9 cellular contexts compared by ENCODE assay signal in genomic region chr17:45785373-45786193, GRCh38. TPM values are rescaled to one million over a fixed set of nuclear protein-coding genes. Genes with fewer than 3 reads are reported as not detected.
DNase-seq lines count a peak whose midpoint lies in the region; ATAC-seq and TF ChIP-seq lines count a peak whose summit lies in the region.
"Had no signal": no experiment of that assay in that cellular context is flagged by ENCODE, and none has a peak within 500 bp of the region (broad histone marks: within the 10 kb centered on the region; RNA-seq: fewer than 3 reads in every experiment).

No MANE protein-coding gene starts in this region.

- TF ChIP-seq CTCF in mesothelial cell of epicardium (IDR thresholded peaks at IDR 0.05; ENCODE audit: unreplicated experiment), result no peak
- TF ChIP-seq CTCF in thyroid gland (IDR thresholded peaks at IDR 0.05), result no peak

- peaks cover 4% of the 10 kb centered on the region for H3K4me1 Mint-ChIP-seq in activated naive CD4-positive, alpha-beta T cell treated with anti-CD3 and anti-CD28 coated beads for 36 hours (ENCODE audit: low read depth)
- H3K4me1 Mint-ChIP-seq in central memory CD8-positive, alpha-beta T cell, result no peaks in the 10 kb centered on the region
- peaks cover 9% of the 10 kb centered on the region for H3K4me1 Mint-ChIP-seq in mesothelial cell of epicardium

- no peaks in the 10 kb centered on the region for H3K9me3 ChIP-seq in thyroid gland

- ATAC-seq in activated naive CD4-positive, alpha-beta T cell treated with anti-CD3 and anti-CD28 coated beads, Interleukin-2, amount 50 U/mL, for 72 hours, result no peak
- ATAC-seq in central memory CD8-positive, alpha-beta T cell (replicated peaks; ENCODE audit: extremely low read depth, poor library complexity, severe bottlenecking), result no peak
- no peak for ATAC-seq in HG03521 (IDR thresholded peaks at IDR 0.05; ENCODE audit: unreplicated experiment)

- no peak for DNase-seq in activated naive CD4-positive, alpha-beta T cell treated with anti-CD3 and anti-CD28 coated beads for 36 hours
- DNase-seq in activated naive CD4-positive, alpha-beta T cell treated with anti-CD3 and anti-CD28 coated beads, Interleukin-2, amount 50 U/mL, for 72 hours (ENCODE audit: low spot score in 2 of 2), result no peak
- DNase-seq in central memory CD8-positive, alpha-beta T cell (ENCODE audit: low spot score in 2 of 2), result no peak
- DNase-seq in mesothelial cell of epicardium (ENCODE audit: low spot score in 2 of 2, unreplicated experiment in 2 of 2) (peak in 1 of 2 experiments; percentile 43), thyroid gland (peak; percentile 34 to 35), NCI-H146 (lab: John Stamatoyannopoulos, UW) (no peak)
- DNase-seq in activated CD4-positive, alpha-beta T cell treated with anti-CD3 and anti-CD28 coated beads for 4 hours, result no peak
- DNase-seq: NCI-H2029 treated with DMSO at 0.1 percent for 48 hours had no signal

- H3K9me3 Mint-ChIP-seq in activated naive CD4-positive, alpha-beta T cell treated with anti-CD3 and anti-CD28 coated beads for 36 hours, result no peaks in the 10 kb centered on the region
- no peaks in the 10 kb centered on the region for H3K9me3 Mint-ChIP-seq in activated naive CD4-positive, alpha-beta T cell treated with anti-CD3 and anti-CD28 coated beads, Interleukin-2, amount 50 U/mL, for 72 hours
- no peaks in the 10 kb centered on the region for H3K9me3 Mint-ChIP-seq in central memory CD8-positive, alpha-beta T cell
- no peaks in the 10 kb centered on the region for H3K9me3 Mint-ChIP-seq in mesothelial cell of epicardium

- H3K27me3 Mint-ChIP-seq in activated naive CD4-positive, alpha-beta T cell treated with anti-CD3 and anti-CD28 coated beads for 36 hours (ENCODE audit: low read depth), result peaks cover 50% of the 10 kb centered on the region
- H3K27me3 Mint-ChIP-seq in central memory CD8-positive, alpha-beta T cell, result peaks cover 85% of the 10 kb centered on the region
- H3K27me3 Mint-ChIP-seq in mesothelial cell of epicardium (ENCODE audit: low read depth), result peaks cover 95% of the 10 kb centered on the region

- intact Hi-C loops in activated naive CD4-positive, alpha-beta T cell treated with anti-CD3 and anti-CD28 coated beads for 36 hours (cut with micrococcal nuclease), result no loop called here
- intact Hi-C loops in thyroid gland (cut with DNase I), result no loop called here

- CTCF ChIA-PET in activated naive CD4-positive, alpha-beta T cell treated with anti-CD3 and anti-CD28 coated beads for 36 hours (lab: Charles Lee), result no interaction called here

- no peak overlapping the region for H3K27ac ChIP-seq in thyroid gland

- H3K36me3 Mint-ChIP-seq in activated naive CD4-positive, alpha-beta T cell treated with anti-CD3 and anti-CD28 coated beads for 36 hours (ENCODE audit: low read depth), result no peaks in the 10 kb centered on the region
- H3K36me3 Mint-ChIP-seq in activated naive CD4-positive, alpha-beta T cell treated with anti-CD3 and anti-CD28 coated beads, Interleukin-2, amount 50 U/mL, for 72 hours, result no peaks in the 10 kb centered on the region
- H3K36me3 Mint-ChIP-seq in central memory CD8-positive, alpha-beta T cell (ENCODE audit: insufficient read depth), result no peaks in the 10 kb centered on the region
- H3K36me3 Mint-ChIP-seq in mesothelial cell of epicardium, result no peaks in the 10 kb centered on the region

- no peaks in the 10 kb centered on the region for H3K36me3 ChIP-seq in thyroid gland

- peak overlapping the region in 2 of 3 donors; percentile 22 to 42 for H3K4me3 ChIP-seq in thyroid gland (replicated peaks in 1 of 3)

- peak overlapping the region; percentile 12 for H3K4me3 Mint-ChIP-seq in activated naive CD4-positive, alpha-beta T cell treated with anti-CD3 and anti-CD28 coated beads for 36 hours
- peak overlapping the region; percentile 70 for H3K4me3 Mint-ChIP-seq in central memory CD8-positive, alpha-beta T cell
- H3K4me3 Mint-ChIP-seq in mesothelial cell of epicardium, result peak overlapping the region; percentile 33

- 15 to 23% methylated on average over 22 to 40 of the region's 40 CpGs for WGBS in thyroid gland, 2 donors

- no peak overlapping the region for H3K27ac Mint-ChIP-seq in activated naive CD4-positive, alpha-beta T cell treated with anti-CD3 and anti-CD28 coated beads for 36 hours
- no peak overlapping the region for H3K27ac Mint-ChIP-seq in activated naive CD4-positive, alpha-beta T cell treated with anti-CD3 and anti-CD28 coated beads, Interleukin-2, amount 50 U/mL, for 72 hours
- H3K27ac Mint-ChIP-seq in central memory CD8-positive, alpha-beta T cell (ENCODE audit: low read depth), result no peak overlapping the region
- H3K27ac Mint-ChIP-seq in mesothelial cell of epicardium, result no peak overlapping the region

- H3K4me1 ChIP-seq in thyroid gland, result peaks cover 24 to 26% of the 10 kb centered on the region in 2 donors

- no peaks in the 10 kb centered on the region for H3K27me3 ChIP-seq in thyroid gland

- TF ChIP-seq POLR2A in thyroid gland (IDR thresholded peaks at IDR 0.05), result no peak

RNA-seq across cellular contexts. Expression of gene CRHR1, which starts 1.5 kb away (rescaled TPM):
- not detected for total RNA-seq in activated naive CD4-positive, alpha-beta T cell treated with anti-CD3 and anti-CD28 coated beads for 36 hours
- total RNA-seq in activated naive CD4-positive, alpha-beta T cell treated with anti-CD3 and anti-CD28 coated beads, Interleukin-2, amount 50 U/mL, for 72 hours, result under 1 TPM in 1 of 2 donors, not detected in 1; 0.32 TPM
- total RNA-seq in mesothelial cell of epicardium (0.27 to 0.36 TPM (median 0.31 TPM) in 3 replicates), thyroid gland (not detected)

RNA-seq across cellular contexts. Expression of gene SPPL2C, which starts 59.1 kb away (rescaled TPM):
- not detected for total RNA-seq in activated naive CD4-positive, alpha-beta T cell treated with anti-CD3 and anti-CD28 coated beads for 36 hours
- not detected for total RNA-seq in activated naive CD4-positive, alpha-beta T cell treated with anti-CD3 and anti-CD28 coated beads, Interleukin-2, amount 50 U/mL, for 72 hours
- total RNA-seq in mesothelial cell of epicardium, result not detected in 3 replicates
- total RNA-seq in thyroid gland, result under 1 TPM in 1 of 4 donors, not detected in 3; 0.13 TPM

Comparison
In these comparisons a context has a peak if more than half of its experiments do, and no peak if none do; other contexts are left out.
1. DNase-seq: peak in thyroid gland (2 of 2); none in activated naive CD4-positive, alpha-beta T cell treated with anti-CD3 and anti-CD28 coated beads for 36 hours (single experiment), activated naive CD4-positive, alpha-beta T cell treated with anti-CD3 and anti-CD28 coated beads, Interleukin-2, amount 50 U/mL, for 72 hours (0 of 2), central memory CD8-positive, alpha-beta T cell (0 of 2), NCI-H146 (single experiment) and activated CD4-positive, alpha-beta T cell treated with anti-CD3 and anti-CD28 coated beads for 4 hours (0 of 2).
2. H3K4me3 Mint-ChIP-seq: peak in every context shown above with its lines; median percentile 70 in central memory CD8-positive, alpha-beta T cell; 33 in mesothelial cell of epicardium; 12 in activated naive CD4-positive, alpha-beta T cell treated with anti-CD3 and anti-CD28 coated beads for 36 hours.